In the genomic region with DNA sequence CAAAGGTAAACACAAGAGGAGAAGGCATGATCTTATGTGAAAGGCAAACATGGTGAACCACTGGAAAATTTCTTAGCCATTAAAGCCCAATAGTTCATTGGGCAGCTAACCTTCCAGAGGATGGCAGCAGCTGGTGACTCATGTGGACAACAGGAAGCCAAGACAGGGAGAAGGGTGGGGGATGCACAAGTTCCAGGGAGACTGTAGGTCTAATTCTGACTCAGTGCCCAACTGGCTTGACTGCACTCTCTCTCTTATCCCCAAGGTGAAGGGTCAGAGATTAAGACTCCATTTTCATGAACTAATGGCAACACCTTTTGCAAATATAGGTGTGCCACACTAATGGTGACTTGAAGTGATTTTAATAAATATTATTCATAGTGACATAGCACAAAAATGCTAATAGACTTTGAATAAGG, we compare ENCODE assay signal across 1 cellular context.
TF ChIP-seq lines count a peak whose summit lies in the region.

No MANE protein-coding gene starts in this region.

TF ChIP-seq in HepG2, 621 proteins besides CTCF, POLR2A, EP300 and RAD21 (continued from another document):
- TF ChIP-seq, protein P1, sequence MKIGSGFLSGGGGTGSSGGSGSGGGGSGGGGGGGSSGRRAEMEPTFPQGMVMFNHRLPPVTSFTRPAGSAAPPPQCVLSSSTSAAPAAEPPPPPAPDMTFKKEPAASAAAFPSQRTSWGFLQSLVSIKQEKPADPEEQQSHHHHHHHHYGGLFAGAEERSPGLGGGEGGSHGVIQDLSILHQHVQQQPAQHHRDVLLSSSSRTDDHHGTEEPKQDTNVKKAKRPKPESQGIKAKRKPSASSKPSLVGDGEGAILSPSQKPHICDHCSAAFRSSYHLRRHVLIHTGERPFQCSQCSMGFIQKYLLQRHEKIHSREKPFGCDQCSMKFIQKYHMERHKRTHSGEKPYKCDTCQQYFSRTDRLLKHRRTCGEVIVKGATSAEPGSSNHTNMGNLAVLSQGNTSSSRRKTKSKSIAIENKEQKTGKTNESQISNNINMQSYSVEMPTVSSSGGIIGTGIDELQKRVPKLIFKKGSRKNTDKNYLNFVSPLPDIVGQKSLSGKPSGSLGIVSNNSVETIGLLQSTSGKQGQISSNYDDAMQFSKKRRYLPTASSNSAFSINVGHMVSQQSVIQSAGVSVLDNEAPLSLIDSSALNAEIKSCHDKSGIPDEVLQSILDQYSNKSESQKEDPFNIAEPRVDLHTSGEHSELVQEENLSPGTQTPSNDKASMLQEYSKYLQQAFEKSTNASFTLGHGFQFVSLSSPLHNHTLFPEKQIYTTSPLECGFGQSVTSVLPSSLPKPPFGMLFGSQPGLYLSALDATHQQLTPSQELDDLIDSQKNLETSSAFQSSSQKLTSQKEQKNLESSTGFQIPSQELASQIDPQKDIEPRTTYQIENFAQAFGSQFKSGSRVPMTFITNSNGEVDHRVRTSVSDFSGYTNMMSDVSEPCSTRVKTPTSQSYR (CRISPR knock-in tag; IDR thresholded peaks at IDR 0.05; ENCODE audit: borderline replicate concordance), result 0 out of 2 replicates have a peak, but pooled peaks have one; percentile 18
- TF ChIP-seq SRF (IDR thresholded peaks at IDR 0.05; ENCODE audit: low read depth, low read length) (no peak), SAP130 (CRISPR knock-in tag; IDR thresholded peaks at IDR 0.05; ENCODE audit: low read depth) (peak; percentile 18; the same call in 1 of the 2 replicates), ZNF891 (CRISPR knock-in tag; IDR thresholded peaks at IDR 0.05) (no peak), ZNF644 (CRISPR knock-in tag; IDR thresholded peaks at IDR 0.05; ENCODE audit: low read depth) (peak; percentile 46; the same call in 1 of the 2 replicates), FOSL2 (CRISPR knock-in tag; IDR thresholded peaks at IDR 0.05) (peak; percentile 90), ZNF724P (CRISPR knock-in tag; IDR thresholded peaks at IDR 0.05; ENCODE audit: borderline replicate concordance) (no peak), NFYC (CRISPR knock-in tag; IDR thresholded peaks at IDR 0.05) (no peak), GATAD2A (CRISPR knock-in tag; IDR thresholded peaks at IDR 0.05) (0 out of 2 replicates have a peak, but pooled peaks have one; percentile 12), FOXP1 (IDR thresholded peaks at IDR 0.05) (no peak), FOXP1 (CRISPR knock-in tag; IDR thresholded peaks at IDR 0.05) (peak; percentile 19; the same call in 1 of the 2 replicates), ETV5 (CRISPR knock-in tag; IDR thresholded peaks at IDR 0.05; ENCODE audit: borderline replicate concordance) (peak; percentile 37; the same call in 1 of the 2 replicates), CREB1 (IDR thresholded peaks at IDR 0.05) (no peak), CREB1 (CRISPR knock-in tag; IDR thresholded peaks at IDR 0.05) (0 out of 2 replicates have a peak, but pooled peaks have one; percentile 16)
- TF ChIP-seq, protein P2, sequence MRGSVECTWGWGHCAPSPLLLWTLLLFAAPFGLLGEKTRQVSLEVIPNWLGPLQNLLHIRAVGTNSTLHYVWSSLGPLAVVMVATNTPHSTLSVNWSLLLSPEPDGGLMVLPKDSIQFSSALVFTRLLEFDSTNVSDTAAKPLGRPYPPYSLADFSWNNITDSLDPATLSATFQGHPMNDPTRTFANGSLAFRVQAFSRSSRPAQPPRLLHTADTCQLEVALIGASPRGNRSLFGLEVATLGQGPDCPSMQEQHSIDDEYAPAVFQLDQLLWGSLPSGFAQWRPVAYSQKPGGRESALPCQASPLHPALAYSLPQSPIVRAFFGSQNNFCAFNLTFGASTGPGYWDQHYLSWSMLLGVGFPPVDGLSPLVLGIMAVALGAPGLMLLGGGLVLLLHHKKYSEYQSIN (CRISPR knock-in tag; IDR thresholded peaks at IDR 0.05; ENCODE audit: borderline replicate concordance), result no peak
- TF ChIP-seq, protein P3, sequence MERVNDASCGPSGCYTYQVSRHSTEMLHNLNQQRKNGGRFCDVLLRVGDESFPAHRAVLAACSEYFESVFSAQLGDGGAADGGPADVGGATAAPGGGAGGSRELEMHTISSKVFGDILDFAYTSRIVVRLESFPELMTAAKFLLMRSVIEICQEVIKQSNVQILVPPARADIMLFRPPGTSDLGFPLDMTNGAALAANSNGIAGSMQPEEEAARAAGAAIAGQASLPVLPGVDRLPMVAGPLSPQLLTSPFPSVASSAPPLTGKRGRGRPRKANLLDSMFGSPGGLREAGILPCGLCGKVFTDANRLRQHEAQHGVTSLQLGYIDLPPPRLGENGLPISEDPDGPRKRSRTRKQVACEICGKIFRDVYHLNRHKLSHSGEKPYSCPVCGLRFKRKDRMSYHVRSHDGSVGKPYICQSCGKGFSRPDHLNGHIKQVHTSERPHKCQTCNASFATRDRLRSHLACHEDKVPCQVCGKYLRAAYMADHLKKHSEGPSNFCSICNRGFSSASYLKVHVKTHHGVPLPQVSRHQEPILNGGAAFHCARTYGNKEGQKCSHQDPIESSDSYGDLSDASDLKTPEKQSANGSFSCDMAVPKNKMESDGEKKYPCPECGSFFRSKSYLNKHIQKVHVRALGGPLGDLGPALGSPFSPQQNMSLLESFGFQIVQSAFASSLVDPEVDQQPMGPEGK (CRISPR knock-in tag; IDR thresholded peaks at IDR 0.05), result no peak
- TF ChIP-seq, protein P4, sequence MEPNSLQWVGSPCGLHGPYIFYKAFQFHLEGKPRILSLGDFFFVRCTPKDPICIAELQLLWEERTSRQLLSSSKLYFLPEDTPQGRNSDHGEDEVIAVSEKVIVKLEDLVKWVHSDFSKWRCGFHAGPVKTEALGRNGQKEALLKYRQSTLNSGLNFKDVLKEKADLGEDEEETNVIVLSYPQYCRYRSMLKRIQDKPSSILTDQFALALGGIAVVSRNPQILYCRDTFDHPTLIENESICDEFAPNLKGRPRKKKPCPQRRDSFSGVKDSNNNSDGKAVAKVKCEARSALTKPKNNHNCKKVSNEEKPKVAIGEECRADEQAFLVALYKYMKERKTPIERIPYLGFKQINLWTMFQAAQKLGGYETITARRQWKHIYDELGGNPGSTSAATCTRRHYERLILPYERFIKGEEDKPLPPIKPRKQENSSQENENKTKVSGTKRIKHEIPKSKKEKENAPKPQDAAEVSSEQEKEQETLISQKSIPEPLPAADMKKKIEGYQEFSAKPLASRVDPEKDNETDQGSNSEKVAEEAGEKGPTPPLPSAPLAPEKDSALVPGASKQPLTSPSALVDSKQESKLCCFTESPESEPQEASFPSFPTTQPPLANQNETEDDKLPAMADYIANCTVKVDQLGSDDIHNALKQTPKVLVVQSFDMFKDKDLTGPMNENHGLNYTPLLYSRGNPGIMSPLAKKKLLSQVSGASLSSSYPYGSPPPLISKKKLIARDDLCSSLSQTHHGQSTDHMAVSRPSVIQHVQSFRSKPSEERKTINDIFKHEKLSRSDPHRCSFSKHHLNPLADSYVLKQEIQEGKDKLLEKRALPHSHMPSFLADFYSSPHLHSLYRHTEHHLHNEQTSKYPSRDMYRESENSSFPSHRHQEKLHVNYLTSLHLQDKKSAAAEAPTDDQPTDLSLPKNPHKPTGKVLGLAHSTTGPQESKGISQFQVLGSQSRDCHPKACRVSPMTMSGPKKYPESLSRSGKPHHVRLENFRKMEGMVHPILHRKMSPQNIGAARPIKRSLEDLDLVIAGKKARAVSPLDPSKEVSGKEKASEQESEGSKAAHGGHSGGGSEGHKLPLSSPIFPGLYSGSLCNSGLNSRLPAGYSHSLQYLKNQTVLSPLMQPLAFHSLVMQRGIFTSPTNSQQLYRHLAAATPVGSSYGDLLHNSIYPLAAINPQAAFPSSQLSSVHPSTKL (CRISPR knock-in tag; IDR thresholded peaks at IDR 0.05), result 0 out of 2 replicates have a peak, but pooled peaks have one; percentile 16
TF ChIP-seq in HepG2: peak in this region for 9.
